In the genomic region with DNA sequence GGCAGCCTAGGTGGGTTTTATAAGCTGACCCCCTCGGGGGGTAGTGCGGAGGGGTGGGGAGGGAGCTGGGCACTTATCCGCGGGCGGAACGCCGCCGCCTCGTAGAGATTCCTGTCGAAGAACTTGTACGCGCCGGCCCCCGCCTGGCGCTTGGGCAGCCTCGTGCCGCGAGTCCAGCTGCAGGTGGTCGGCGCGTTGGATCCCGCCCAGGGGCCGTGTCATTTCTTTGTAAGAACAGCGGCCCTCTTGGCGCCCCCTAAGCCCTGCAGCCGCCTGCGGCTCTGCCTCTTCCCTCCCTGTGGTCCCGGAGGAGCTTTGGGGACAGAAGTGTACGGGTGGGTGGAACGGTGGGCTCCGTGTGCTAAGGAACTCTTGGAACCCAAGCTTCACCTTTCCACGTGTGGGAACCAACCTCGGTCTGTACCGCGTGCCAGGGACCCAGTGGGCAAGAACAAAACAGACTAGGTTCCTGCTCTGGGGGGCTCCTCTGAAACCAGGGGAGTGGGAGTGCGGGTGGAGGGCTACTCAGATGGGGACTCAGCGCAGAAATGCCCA, we compare ENCODE assay signal across 8 cellular contexts. TPM values are rescaled to one million over a fixed set of nuclear protein-coding genes. Genes with fewer than 3 reads are reported as not detected.
DNase-seq lines count a peak whose midpoint lies in the region; ATAC-seq and TF ChIP-seq lines count a peak whose summit lies in the region.

No MANE protein-coding gene starts in this region.

- H3K9me3 Mint-ChIP-seq in activated T-cell treated with anti-CD3 and anti-CD28 coated beads, Interleukin-2, amount 50 U/mL, for 24 hours, result no peaks in the 10 kb centered on the region

- H3K4me3 Mint-ChIP-seq in activated T-cell treated with anti-CD3 and anti-CD28 coated beads, Interleukin-2, amount 50 U/mL, for 24 hours, result peak overlapping the region; percentile 58

- H3K4me1 Mint-ChIP-seq in activated T-cell treated with anti-CD3 and anti-CD28 coated beads, Interleukin-2, amount 50 U/mL, for 24 hours (ENCODE audit: low read depth), result peaks cover 11% of the 10 kb centered on the region

- TF ChIP-seq CTCF in choroid plexus epithelial cell (conservative IDR thresholded peaks at IDR 0.05; ENCODE audit: low read depth, low read length), result no peak

- H3K36me3 Mint-ChIP-seq in activated T-cell treated with anti-CD3 and anti-CD28 coated beads, Interleukin-2, amount 50 U/mL, for 24 hours (ENCODE audit: low read depth), result no peaks in the 10 kb centered on the region

- H3K27me3 Mint-ChIP-seq in activated T-cell treated with anti-CD3 and anti-CD28 coated beads, Interleukin-2, amount 50 U/mL, for 24 hours, result peaks cover 36% of the 10 kb centered on the region

- no peak for DNase-seq in activated T-cell treated with anti-CD3 and anti-CD28 coated beads, Interleukin-2, amount 50 U/mL, for 24 hours
- DNase-seq in activated T-cell treated with anti-CD3 and anti-CD28 coated beads for 4 hours (no peak), choroid plexus epithelial cell (ENCODE audit: low read depth) (peak; percentile 41), lung microvascular endothelial cell (ENCODE audit: low read depth in 2 of 2) (peak; percentile 27 to 53), DMS53 (lab: John Stamatoyannopoulos, UW) (no peak)

- ATAC-seq in HG02642 (IDR thresholded peaks at IDR 0.05; ENCODE audit: poor library complexity, unreplicated experiment), result no peak
- ATAC-seq in HG03460 (IDR thresholded peaks at IDR 0.05; ENCODE audit: unreplicated experiment), result no peak

- H3K27ac Mint-ChIP-seq in activated T-cell treated with anti-CD3 and anti-CD28 coated beads, Interleukin-2, amount 50 U/mL, for 24 hours, result no peak overlapping the region

- no peaks in the 10 kb centered on the region for H3K36me3 ChIP-seq in urinary bladder (ENCODE audit: insufficient read depth)

- no peaks in the 10 kb centered on the region for H3K4me1 ChIP-seq in urinary bladder (ENCODE audit: insufficient read depth)

- H3K27ac ChIP-seq in urinary bladder (ENCODE audit: low read depth), result no peak overlapping the region

- H3K4me3 ChIP-seq in choroid plexus epithelial cell (ENCODE audit: low read depth, low read length) (peak overlapping the region; percentile 67), urinary bladder (ENCODE audit: low read depth, low read length) (peak overlapping the region; percentile 66)

- 8% methylated on average over 37 of the region's 37 CpGs for WGBS in urinary bladder

RNA-seq across cellular contexts. Expression of a gene that starts 1.2 kb away (rescaled TPM):
- total RNA-seq in lung microvascular endothelial cell, result 2.4 and 11.3 TPM in 2 replicates
- total RNA-seq in urinary bladder, result 21.1 TPM
- polyA plus RNA-seq in urinary bladder, result 53.8 TPM

Comparison
In these comparisons a context has a peak if more than half of its experiments do, and no peak if none do; other contexts are left out.
1. DNase-seq: peak in choroid plexus epithelial cell (single experiment) and lung microvascular endothelial cell (2 of 2); none in activated T-cell treated with anti-CD3 and anti-CD28 coated beads, Interleukin-2, amount 50 U/mL, for 24 hours (single experiment), activated T-cell treated with anti-CD3 and anti-CD28 coated beads for 4 hours (single experiment) and DMS53 (single experiment).